In the genomic region with DNA sequence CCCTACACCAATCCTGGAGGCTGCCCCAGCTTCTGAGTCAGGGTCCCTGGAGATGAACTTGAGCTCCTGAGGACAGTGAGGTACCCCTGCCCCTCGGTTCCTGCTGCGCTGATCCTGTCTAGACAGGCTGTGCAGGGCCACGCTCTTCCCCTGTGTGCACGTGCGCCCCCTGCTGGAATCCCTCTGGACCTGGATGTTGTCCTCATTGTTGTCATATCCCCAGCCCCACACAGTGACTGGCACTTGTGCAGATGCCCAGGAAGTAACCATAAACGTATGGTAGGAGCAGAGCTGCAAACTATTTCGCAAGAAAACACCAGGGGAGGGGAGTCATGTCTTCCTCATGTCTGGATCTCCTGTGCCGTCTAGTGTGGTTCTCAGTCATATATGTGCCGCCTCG, we compare ENCODE assay signal across 8 cellular contexts.
DNase-seq lines count a peak whose midpoint lies in the region; ATAC-seq and TF ChIP-seq lines count a peak whose summit lies in the region.

No MANE protein-coding gene starts in this region.

- H3K27me3 Mint-ChIP-seq in CD8-positive, alpha-beta T cell (ENCODE audit: low read depth), result no peaks in the 10 kb centered on the region
- no peaks in the 10 kb centered on the region for H3K27me3 Mint-ChIP-seq in endodermal cell (ENCODE audit: insufficient read depth)
- no peaks in the 10 kb centered on the region for H3K27me3 Mint-ChIP-seq in natural killer cell (ENCODE audit: low read depth in 2 of 2)

- no peak overlapping the region for H3K27ac ChIP-seq in CD8-positive, alpha-beta T cell (ENCODE audit: low read depth, low read length)
- no peak overlapping the region for H3K27ac ChIP-seq in WERI-Rb-1
- H3K27ac ChIP-seq in endodermal cell (ENCODE audit: low read depth, low read length), result no peak overlapping the region
- H3K27ac ChIP-seq in vagina, result no peak overlapping the region

- H3K9ac ChIP-seq in endodermal cell (ENCODE audit: extremely low read depth, low read length, poor library complexity, severe bottlenecking), result no peak overlapping the region

- peak in 4 of 7 experiments; percentile 5 to 27 (median 15) for DNase-seq in CD8-positive, alpha-beta T cell
- DNase-seq in WERI-Rb-1 (peak; percentile 93), endodermal cell (peak; percentile 94), natural killer cell (no peak), hepatic stellate cell (ENCODE audit: low spot score) (no peak), vagina (ENCODE audit: extremely low spot score in 2 of 2) (no peak)

- H3K9me3 ChIP-seq in CD8-positive, alpha-beta T cell (ENCODE audit: low read length), result no peaks in the 10 kb centered on the region
- H3K9me3 ChIP-seq in WERI-Rb-1 (ENCODE audit: severe bottlenecking), result no peaks in the 10 kb centered on the region
- no peaks in the 10 kb centered on the region for H3K9me3 ChIP-seq in endodermal cell (ENCODE audit: control insufficient read depth, low read length)
- H3K9me3 ChIP-seq in vagina, result no peaks in the 10 kb centered on the region

- POLR2A ChIA-PET in CD8-positive, alpha-beta T cell (lab: Charles Lee), result no interaction called here

- H3K36me3 Mint-ChIP-seq in CD8-positive, alpha-beta T cell, result no peaks in the 10 kb centered on the region
- H3K36me3 Mint-ChIP-seq in endodermal cell (ENCODE audit: low read depth) (no peaks in the 10 kb centered on the region), natural killer cell (no peaks in the 10 kb centered on the region)

- no peak for TF ChIP-seq POLR2A in vagina (IDR thresholded peaks at IDR 0.05)

- ATAC-seq in CD8-positive, alpha-beta T cell, result no peak
- ATAC-seq in natural killer cell, result peak in 2 of 3 donors; percentile 45 to 79
- no peak for ATAC-seq in GM21515 (IDR thresholded peaks at IDR 0.05; ENCODE audit: unreplicated experiment)

- no peak overlapping the region for H3K27ac Mint-ChIP-seq in CD8-positive, alpha-beta T cell
- H3K27ac Mint-ChIP-seq in endodermal cell (no peak overlapping the region), natural killer cell (no peak overlapping the region)

- peaks cover 26% of the 10 kb centered on the region for H3K9me3 Mint-ChIP-seq in CD8-positive, alpha-beta T cell
- H3K9me3 Mint-ChIP-seq in endodermal cell (no peaks in the 10 kb centered on the region), natural killer cell (no peaks in the 10 kb centered on the region)

- H3K4me3 ChIP-seq in CD8-positive, alpha-beta T cell (ENCODE audit: low read depth, low read length), result no peak overlapping the region
- H3K4me3 ChIP-seq in WERI-Rb-1 (ENCODE audit: low read depth, low read length), result no peak overlapping the region
- no peak overlapping the region for H3K4me3 ChIP-seq in endodermal cell (ENCODE audit: low read length)
- H3K4me3 ChIP-seq in vagina, result no peak overlapping the region

- CTCF ChIA-PET in CD8-positive, alpha-beta T cell (lab: Charles Lee), result interaction anchor here (0.7 kb wide), 1 partner anchor 258 kb away, joined by 3 read pairs; no protein-coding TSS in a partner anchor

- no peaks in the 10 kb centered on the region for H3K4me1 ChIP-seq in CD8-positive, alpha-beta T cell (ENCODE audit: insufficient read depth, low read length)
- H3K4me1 ChIP-seq in endodermal cell (ENCODE audit: control insufficient read depth, insufficient read depth, low read length) (no peaks in the 10 kb centered on the region), vagina (no peaks in the 10 kb centered on the region)

- no peaks in the 10 kb centered on the region for H3K36me3 ChIP-seq in CD8-positive, alpha-beta T cell (ENCODE audit: insufficient read depth, low read length)
- no peaks in the 10 kb centered on the region for H3K36me3 ChIP-seq in WERI-Rb-1
- no peaks in the 10 kb centered on the region for H3K36me3 ChIP-seq in endodermal cell (ENCODE audit: control insufficient read depth, insufficient read depth, low read length)
- H3K36me3 ChIP-seq in vagina, result no peaks in the 10 kb centered on the region

- TF ChIP-seq CTCF in CD8-positive, alpha-beta T cell (IDR thresholded peaks at IDR 0.05), result no peak
- TF ChIP-seq CTCF in LNCAP (IDR thresholded peaks at IDR 0.05) (peak; percentile 68), WERI-Rb-1 (IDR thresholded peaks at IDR 0.05; ENCODE audit: low read depth, low read length) (peak; percentile 96), endodermal cell (conservative IDR thresholded peaks at IDR 0.05) (peak; percentile 82), natural killer cell (IDR thresholded peaks at IDR 0.05) (no peak), vagina (IDR thresholded peaks at IDR 0.05) (no peak)

- intact Hi-C loops in CD8-positive, alpha-beta T cell (cut with DNase I, micrococcal nuclease), result no loop called here
- intact Hi-C loops in natural killer cell (cut with micrococcal nuclease), result loop anchor here (10.0 kb wide), 1 partner anchor 249 kb away; no protein-coding TSS in a partner anchor
- intact Hi-C loops in vagina (cut with DNase I), result no loop called here

- no peak overlapping the region for H3K4me3 Mint-ChIP-seq in CD8-positive, alpha-beta T cell
- H3K4me3 Mint-ChIP-seq in endodermal cell (no peak overlapping the region), natural killer cell (no peak overlapping the region)

- 36 to 47% methylated on average over 10 of the region's 10 CpGs for WGBS in endodermal cell (ENCODE audit: insufficient coverage in 1 of 2, insufficient read length in 1 of 2), 2 experiments

- H3K4me1 Mint-ChIP-seq in CD8-positive, alpha-beta T cell (ENCODE audit: low read depth), result no peaks in the 10 kb centered on the region
- no peaks in the 10 kb centered on the region for H3K4me1 Mint-ChIP-seq in endodermal cell
- peaks cover 0 to 6% of the 10 kb centered on the region in 2 donors for H3K4me1 Mint-ChIP-seq in natural killer cell

- no peaks in the 10 kb centered on the region for H3K27me3 ChIP-seq in CD8-positive, alpha-beta T cell (ENCODE audit: insufficient read depth, low read length)
- H3K27me3 ChIP-seq in WERI-Rb-1 (ENCODE audit: insufficient read depth, low read depth, severe bottlenecking) (no peaks in the 10 kb centered on the region), endodermal cell (ENCODE audit: control insufficient read depth, insufficient read depth, low read length, poor library complexity, severe bottlenecking) (no peaks in the 10 kb centered on the region), vagina (no peaks in the 10 kb centered on the region)

Comparison
In these comparisons a context has a peak if more than half of its experiments do, and no peak if none do; other contexts are left out.
1. ATAC-seq: peak in natural killer cell (2 of 3); none in CD8-positive, alpha-beta T cell (single experiment) and GM21515 (single experiment).
2. DNase-seq: peak in CD8-positive, alpha-beta T cell (4 of 7), WERI-Rb-1 (single experiment) and endodermal cell (single experiment); none in natural killer cell (single experiment), hepatic stellate cell (single experiment) and vagina (0 of 2).
3. CTCF ChIP-seq: peak in LNCAP (single experiment), WERI-Rb-1 (single experiment) and endodermal cell (single experiment); none in CD8-positive, alpha-beta T cell (single experiment), natural killer cell (single experiment) and vagina (0 of 3).